16 cellular contexts compared by ENCODE assay signal in the genomic region with DNA sequence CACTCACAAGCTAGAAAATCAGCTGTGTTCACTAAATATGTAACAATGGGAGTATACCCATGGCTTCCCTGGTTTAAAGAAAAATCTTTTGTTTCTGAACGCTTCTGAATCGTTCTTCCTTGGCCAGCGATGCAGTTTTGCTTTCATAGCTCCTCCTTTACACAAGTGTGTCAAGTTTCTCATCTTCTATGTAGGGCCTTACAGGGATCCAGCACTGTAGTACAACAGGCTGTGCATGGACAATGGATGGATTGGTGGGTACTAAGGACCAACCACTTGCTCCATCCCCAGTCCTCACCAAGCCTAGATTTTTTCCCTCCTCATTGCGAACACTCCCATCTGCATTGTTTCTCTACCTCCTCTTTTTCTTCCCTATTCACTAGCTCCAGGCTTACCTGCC. TPM values are rescaled to one million over a fixed set of nuclear protein-coding genes. Genes with fewer than 3 reads are reported as not detected.
A peak's percentile ranks its signal among the peaks of the same experiment; 100 is the strongest.
DNase-seq lines count a peak whose midpoint lies in the region; ATAC-seq and TF ChIP-seq lines count a peak whose summit lies in the region.
"Had no signal": no experiment of that assay in that cellular context is flagged by ENCODE, and none has a peak within 500 bp of the region (broad histone marks: within the 10 kb centered on the region; RNA-seq: fewer than 3 reads in every experiment).

No MANE protein-coding gene starts in this region.

- H3K9me3 Mint-ChIP-seq in GM23338 = peaks cover 3% of the 10 kb centered on the region; the same call in 1 of the 3 replicates

- H3K36me3 ChIP-seq in GM23338 (ENCODE audit: insufficient read depth) = no peaks in the 10 kb centered on the region
- no peaks in the 10 kb centered on the region for H3K36me3 ChIP-seq in IMR-90 (ENCODE audit: control insufficient read depth, insufficient read depth, low read length)
- H3K36me3 ChIP-seq in neuronal stem cell (replicated peaks in 1 of 2; ENCODE audit: control insufficient read depth in 2 of 2, insufficient read depth in 2 of 2, low read length in 2 of 2) = no peaks in the 10 kb centered on the region
- no peaks in the 10 kb centered on the region for H3K36me3 ChIP-seq in mucosa of descending colon (ENCODE audit: low read depth)
- H3K36me3 ChIP-seq: BE2C had no signal

- no peak overlapping the region for H3K56ac ChIP-seq in IMR-90 (ENCODE audit: extremely low read depth, insufficient read depth, low read length)

- H2BK15ac ChIP-seq in IMR-90 (ENCODE audit: low read depth, low read length) (no peak overlapping the region), neuronal stem cell (ENCODE audit: low read length) (no peak overlapping the region)

- no peaks in the 10 kb centered on the region for H3K4me1 Mint-ChIP-seq in GM23338
- H3K4me1 Mint-ChIP-seq: H9 had no signal

- H2BK120ac ChIP-seq in IMR-90 (ENCODE audit: low read depth, low read length) (0 out of 2 replicates have a peak overlapping the region, but pooled peaks have one; percentile 0), neuronal stem cell (ENCODE audit: low read depth, low read length) (no peak overlapping the region)

- H4K5ac ChIP-seq in IMR-90 (ENCODE audit: low read depth, low read length) = no peak overlapping the region

- H3K4me3 ChIP-seq in GM23338 (peak overlapping the region; percentile 50), IMR-90 (ENCODE audit: insufficient read depth, low read depth, low read length) (no peak overlapping the region), neuronal stem cell (ENCODE audit: low read length in 2 of 2) (no peak overlapping the region), mucosa of descending colon (no peak overlapping the region)

- POLR2A ChIA-PET in IMR-90 (lab: Charles Lee; ENCODE audit: unreplicated experiment) = no interaction called here

- TF ChIP-seq CTCF in GM23338 (conservative IDR thresholded peaks at IDR 0.05; ENCODE audit: low read depth in 2 of 2) = no peak
- TF ChIP-seq CTCF in IMR-90 (conservative IDR thresholded peaks at IDR 0.05; ENCODE audit: low read depth, low read length) = no peak
- no peak for TF ChIP-seq CTCF in mucosa of descending colon (IDR thresholded peaks at IDR 0.05)

- intact Hi-C loops in IMR-90 (cut with micrococcal nuclease) = no loop called here
- intact Hi-C loops in mucosa of descending colon (cut with DNase I, micrococcal nuclease) = no loop called here

- H4K8ac ChIP-seq in IMR-90 (ENCODE audit: low read depth in 2 of 2, low read length in 2 of 2) = no peak overlapping the region
- H4K8ac ChIP-seq in neuronal stem cell (ENCODE audit: low read depth, low read length) = no peak overlapping the region

- WGBS in IMR-90 (ENCODE audit: extremely low coverage in 2 of 2, insufficient read length in 1 of 2), 2 experiments = no CpG with 5 or more reads among the region's 4 CpGs
- no CpG with 5 or more reads among the region's 4 CpGs for WGBS in neuronal stem cell (ENCODE audit: extremely low coverage in 2 of 2, insufficient read length in 2 of 2, insufficient replicate concordance in 1 of 2), 2 donors

- no peak for TF ChIP-seq POLR2A in IMR-90 (IDR thresholded peaks at IDR 0.05; ENCODE audit: low read depth, low read length)

- no peak overlapping the region for H3K27ac Mint-ChIP-seq in GM23338
- H3K27ac Mint-ChIP-seq: CD4-positive, CD25-positive, alpha-beta regulatory T cell; H9 had no signal

- in situ Hi-C loops in IMR-90 (cut with MboI; ENCODE audit: low sequenced_read_pairs) = no loop called here

- H2AK9ac ChIP-seq in IMR-90 (replicated peaks; ENCODE audit: low read depth, low read length, poor library complexity) = no peak overlapping the region

- H2BK12ac ChIP-seq in neuronal stem cell (ENCODE audit: low read length) = peak overlapping the region; percentile 0

- no TSS peak for BruUV-seq in IMR-90 (replicated peaks; lab: Mats Ljungman, UMichigan)

- no peaks in the 10 kb centered on the region for H3K9me3 ChIP-seq in IMR-90 (ENCODE audit: control insufficient read depth, insufficient read depth, low read length)
- peaks cover 0 to 2% of the 10 kb centered on the region in 2 donors for H3K9me3 ChIP-seq in neuronal stem cell (replicated peaks in 1 of 2; ENCODE audit: control insufficient read depth in 2 of 2, insufficient read depth in 1 of 2, low read depth in 1 of 2, low read length in 2 of 2)
- H3K9me3 ChIP-seq in mucosa of descending colon = no peaks in the 10 kb centered on the region
- H3K9me3 ChIP-seq: BE2C had no signal

- H2BK5ac ChIP-seq in IMR-90 (ENCODE audit: low read depth, low read length, poor library complexity, severe bottlenecking) = no peak overlapping the region
- H2BK5ac ChIP-seq in neuronal stem cell (ENCODE audit: low read length) = no peak overlapping the region

- H2AFZ ChIP-seq in GM23338 (peak overlapping the region; percentile 99), IMR-90 (replicated peaks; ENCODE audit: low read length, poor library complexity) (no peak overlapping the region), neuronal stem cell (ENCODE audit: low read length) (no peak overlapping the region)

- H3K4me3 Mint-ChIP-seq in GM23338 = no peak overlapping the region
- H3K4me3 Mint-ChIP-seq: CD4-positive, CD25-positive, alpha-beta regulatory T cell; H9 had no signal

- H3K27me3 ChIP-seq in GM23338 (ENCODE audit: insufficient read depth) (0 out of 2 replicates have a peak, but pooled peaks cover 9% of the 10 kb centered on the region), IMR-90 (ENCODE audit: control insufficient read depth, insufficient read depth, low read length) (no peaks in the 10 kb centered on the region), neuronal stem cell (ENCODE audit: control insufficient read depth in 3 of 3, insufficient read depth in 3 of 3, low read depth in 1 of 3, low read length in 3 of 3) (peaks cover 0 to 4% (median 0%) of the 10 kb centered on the region in 3 experiments)

- no peaks in the 10 kb centered on the region for H3K79me2 ChIP-seq in GM23338 (replicated peaks; ENCODE audit: insufficient read depth)

- no peaks in the 10 kb centered on the region for H3K4me1 ChIP-seq in GM23338 (ENCODE audit: insufficient read depth)
- no peaks in the 10 kb centered on the region for H3K4me1 ChIP-seq in IMR-90 (ENCODE audit: control insufficient read depth, insufficient read depth, low read length)
- no peaks in the 10 kb centered on the region for H3K4me1 ChIP-seq in neuronal stem cell (ENCODE audit: control insufficient read depth in 2 of 2, insufficient read depth in 1 of 2, low read depth in 1 of 2, low read length in 2 of 2)
- H3K4me1 ChIP-seq in mucosa of descending colon (ENCODE audit: low read depth) = no peaks in the 10 kb centered on the region
- H3K4me1 ChIP-seq: BE2C, Caco-2 had no signal

- no peak for TF ChIP-seq RAD21 in IMR-90 (IDR thresholded peaks at IDR 0.05; ENCODE audit: low read length)

- no peak overlapping the region for H3K14ac ChIP-seq in IMR-90 (replicated peaks; ENCODE audit: low read depth, low read length)
- H3K14ac ChIP-seq in neuronal stem cell (ENCODE audit: low read length) = no peak overlapping the region

- H4K91ac ChIP-seq in IMR-90 (ENCODE audit: insufficient read depth, low read depth, low read length) (no peak overlapping the region), neuronal stem cell (ENCODE audit: low read depth, low read length, poor library complexity) (no peak overlapping the region)

- H3K27me3 Mint-ChIP-seq in GM23338 (ENCODE audit: insufficient read depth, low read depth, poor library complexity) = peaks cover 2% of the 10 kb centered on the region

- 0 out of 2 replicates have a peak overlapping the region, but pooled peaks have one; percentile 68 for H2BK20ac ChIP-seq in IMR-90 (ENCODE audit: low read depth, low read length)

- H3K9ac ChIP-seq in IMR-90 (ENCODE audit: low read depth, low read length) = no peak overlapping the region
- no peak overlapping the region for H3K9ac ChIP-seq in neuronal stem cell (ENCODE audit: low read depth, low read length, poor library complexity)

- H3K79me1 ChIP-seq in IMR-90 (ENCODE audit: low read depth in 1 of 2, low read length in 2 of 2) (no peaks in the 10 kb centered on the region), neuronal stem cell (ENCODE audit: low read depth, low read length) (no peaks in the 10 kb centered on the region)

- DNase-seq in GM23338 (ENCODE audit: low spot score) = peak; percentile 11
- no peak for DNase-seq in IMR-90
- peak; percentile 6 for DNase-seq in fibroblast of peridontal ligament (ENCODE audit: extremely low read depth)
- DNase-seq in neuronal stem cell (ENCODE audit: low spot score) = no peak
- DNase-seq in mucosa of descending colon = no peak
- no peak for DNase-seq in activated gamma-delta T cell treated with Interleukin-2 at 50 U/mL for 16 hours
- DNase-seq in stimulated activated naive CD8-positive, alpha-beta T cell treated with anti-CD3 and anti-CD28 coated beads, Interleukin-15, Interleukin-2, amounts not matched to agents 100 U/mL and 50 U/mL, for 24 hours = no peak
- no peak for DNase-seq in cerebellar nuclear complex (lab: John Stamatoyannopoulos, UW)
- DNase-seq: ACHN; BE2C; C1 segment of cervical spinal cord; Caco-2; CD4-positive, CD25-positive, alpha-beta regulatory T cell; GDM1; GOT3; H9 had no signal

- H4K20me1 ChIP-seq in GM23338 (replicated peaks; ENCODE audit: insufficient read depth) = no peaks in the 10 kb centered on the region
- H4K20me1 ChIP-seq in IMR-90 (ENCODE audit: insufficient read depth, low read length) = no peaks in the 10 kb centered on the region

- H3K4ac ChIP-seq in IMR-90 (ENCODE audit: low read depth, low read length) = no peak overlapping the region
- H3K4ac ChIP-seq in neuronal stem cell (ENCODE audit: low read length) = no peak overlapping the region

- H3K4me2 ChIP-seq in GM23338 (peak overlapping the region; percentile 73), IMR-90 (ENCODE audit: low read depth, low read length) (no peak overlapping the region), neuronal stem cell (ENCODE audit: insufficient read depth, low read length, poor library complexity, severe bottlenecking) (no peak overlapping the region)

- no peaks in the 10 kb centered on the region for H3F3A ChIP-seq in GM23338 (replicated peaks; ENCODE audit: low read depth)

- H3K23ac ChIP-seq in IMR-90 (ENCODE audit: low read depth, low read length) = no peak overlapping the region
- H3K23ac ChIP-seq in neuronal stem cell (ENCODE audit: low read depth, low read length, poor library complexity) = no peak overlapping the region

- no peak overlapping the region for H3K27ac ChIP-seq in GM23338 (ENCODE audit: low read depth)
- H3K27ac ChIP-seq in IMR-90 (ENCODE audit: insufficient read depth, low read length) = no peak overlapping the region
- H3K27ac ChIP-seq in neuronal stem cell (replicated peaks; ENCODE audit: low read length) = no peak overlapping the region

- H3K36me3 Mint-ChIP-seq in GM23338 (ENCODE audit: low read depth) = no peaks in the 10 kb centered on the region; the same call in 2 of the 3 replicates
- H3K36me3 Mint-ChIP-seq: CD4-positive, CD25-positive, alpha-beta regulatory T cell had no signal

- no peaks in the 10 kb centered on the region for H3K9me1 ChIP-seq in IMR-90 (ENCODE audit: insufficient read depth, low read length)

- no peak for ATAC-seq in GM23338
- no peak for ATAC-seq in IMR-90 (ENCODE audit: low read depth)
- ATAC-seq in mucosa of descending colon = no peak
- no peak for ATAC-seq in stimulated activated naive CD8-positive, alpha-beta T cell treated with anti-CD3 and anti-CD28 coated beads, Interleukin-15, Interleukin-2, amounts not matched to agents 100 U/mL and 50 U/mL, for 24 hours

- dilution Hi-C loops in IMR-90 (cut with HindIII; ENCODE audit: low sequenced_read_pairs, unreplicated experiment) = no loop called here

- H3K9me2 ChIP-seq in GM23338 (ENCODE audit: insufficient read depth) = no peaks in the 10 kb centered on the region; the same call in 1 of the 2 replicates

- H2AK5ac ChIP-seq in IMR-90 (ENCODE audit: low read depth, low read length) (no peak overlapping the region), neuronal stem cell (ENCODE audit: low read depth, low read length) (no peak overlapping the region)

- CTCF ChIA-PET in IMR-90 (lab: Yijun Ruan, JAX) = interaction anchor here (0.6 to 1.1 kb wide), 2 partner anchors 9 kb away, joined by 3 to 4 read pairs; no protein-coding TSS in a partner anchor

- H3K18ac ChIP-seq in IMR-90 (ENCODE audit: low read depth, low read length) (no peak overlapping the region), neuronal stem cell (ENCODE audit: low read length) (no peak overlapping the region)

RNA-seq across cellular contexts. Expression of gene POU2AF2, which starts 24.3 kb away (rescaled TPM):
- total RNA-seq in GM23338 (2014; rRNA removed; shearing (Covaris generic)) = not detected in 2 replicates
- polyA plus RNA-seq in GM23338 (2016; fragmentation: Nextera tagmentation; extraction: Ambion mirVana) (not detected in 2 replicates), IMR-90 (2012; rRNA removed) (not detected in 2 replicates)
- total RNA-seq in IMR-90 (2012; rRNA removed) (not detected in 2 replicates), mucosa of descending colon (1 to 10 TPM; 1.0 to 2.1 (median 2.1) TPM)
- polyA plus RNA-seq in IMR-90 (2012; cell fraction: cytosol; rRNA removed) = 0.04 TPM in 1 of 2 replicates, not detected in the other
- polyA plus RNA-seq in IMR-90 (2012; cell fraction: nucleus; rRNA removed; ENCODE audit: low replicate concordance) = not detected in 2 replicates
- not detected for polyA plus RNA-seq in neuronal stem cell (2013, experiment 1 of 2)
- polyA plus RNA-seq in neuronal stem cell (2013, experiment 2 of 2) = not detected
- total RNA-seq: Caco-2; CD4-positive, CD25-positive, alpha-beta regulatory T cell; H9 had no signal
- polyA plus RNA-seq: CD4-positive, CD25-positive, alpha-beta regulatory T cell had no signal

Comparison
In these comparisons a context has a peak if more than half of its experiments do, and no peak if none do; other contexts are left out.
1. DNase-seq: peak in GM23338 (single experiment) and fibroblast of peridontal ligament (single experiment); none in IMR-90 (single experiment), neuronal stem cell (single experiment), mucosa of descending colon (0 of 3), activated gamma-delta T cell treated with Interleukin-2 at 50 U/mL for 16 hours (single experiment), stimulated activated naive CD8-positive, alpha-beta T cell treated with anti-CD3 and anti-CD28 coated beads, Interleukin-15, Interleukin-2, amounts not matched to agents 100 U/mL and 50 U/mL, for 24 hours (single experiment) and cerebellar nuclear complex (0 of 2).